ENCODE assay signal across 1 cellular context in the genomic region with DNA sequence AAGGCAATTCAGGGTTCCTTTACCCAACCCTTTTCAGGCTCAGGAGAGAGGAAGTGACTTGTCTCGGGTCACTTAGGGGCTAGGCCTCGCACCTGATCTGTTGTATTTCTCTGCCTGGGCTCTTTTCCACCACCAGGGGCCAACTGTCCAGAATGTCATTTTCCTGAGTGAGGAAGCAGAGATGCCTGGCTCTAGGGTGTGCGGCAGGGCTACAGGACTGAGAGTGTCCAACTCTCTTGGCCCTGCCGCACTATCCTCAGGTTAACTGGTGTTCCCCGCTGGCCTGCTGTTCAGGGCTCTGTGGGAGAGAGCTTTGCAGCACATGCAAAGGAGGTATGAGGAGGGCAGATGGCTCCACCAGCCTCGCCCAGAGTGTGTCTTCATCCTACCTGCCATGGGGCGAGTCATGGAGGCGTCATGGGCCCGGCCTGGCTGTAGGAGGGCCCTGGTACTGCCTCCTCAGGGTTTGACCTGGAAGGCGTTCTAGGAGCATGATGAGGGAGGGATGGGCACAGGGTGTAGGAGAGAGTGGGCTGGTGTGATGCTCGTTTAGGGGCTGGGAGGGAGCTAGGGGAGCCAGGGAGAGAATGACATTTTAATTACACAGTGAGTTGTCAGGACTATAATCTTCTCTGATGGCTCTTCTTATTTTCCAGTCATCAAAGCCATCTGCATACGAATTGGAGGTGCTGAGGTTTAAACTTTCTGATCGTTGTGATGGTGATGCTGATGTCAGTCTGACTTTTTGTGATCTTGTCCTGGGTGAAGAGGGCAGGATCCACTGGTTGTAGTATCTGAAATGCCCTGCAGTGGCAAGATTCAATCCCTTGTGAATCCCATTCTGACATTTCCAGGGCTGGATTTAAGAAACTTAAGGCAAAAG.
A peak's percentile ranks its signal among the peaks of the same experiment; 100 is the strongest.
TF ChIP-seq lines count a peak whose summit lies in the region.

No MANE protein-coding gene starts in this region.

TF ChIP-seq in HepG2, 621 proteins besides CTCF, POLR2A, EP300 and RAD21 (continued from another document):
- TF ChIP-seq, protein P1, sequence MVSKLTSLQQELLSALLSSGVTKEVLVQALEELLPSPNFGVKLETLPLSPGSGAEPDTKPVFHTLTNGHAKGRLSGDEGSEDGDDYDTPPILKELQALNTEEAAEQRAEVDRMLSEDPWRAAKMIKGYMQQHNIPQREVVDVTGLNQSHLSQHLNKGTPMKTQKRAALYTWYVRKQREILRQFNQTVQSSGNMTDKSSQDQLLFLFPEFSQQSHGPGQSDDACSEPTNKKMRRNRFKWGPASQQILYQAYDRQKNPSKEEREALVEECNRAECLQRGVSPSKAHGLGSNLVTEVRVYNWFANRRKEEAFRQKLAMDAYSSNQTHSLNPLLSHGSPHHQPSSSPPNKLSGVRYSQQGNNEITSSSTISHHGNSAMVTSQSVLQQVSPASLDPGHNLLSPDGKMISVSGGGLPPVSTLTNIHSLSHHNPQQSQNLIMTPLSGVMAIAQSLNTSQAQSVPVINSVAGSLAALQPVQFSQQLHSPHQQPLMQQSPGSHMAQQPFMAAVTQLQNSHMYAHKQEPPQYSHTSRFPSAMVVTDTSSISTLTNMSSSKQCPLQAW (CRISPR knock-in tag; IDR thresholded peaks at IDR 0.05): 0 out of 2 replicates have a peak, but pooled peaks have one; percentile 17
